13 cellular contexts compared by ENCODE assay signal in genomic region chr20:237479-237878, GRCh38. TPM values are rescaled to one million over a fixed set of nuclear protein-coding genes. Genes with fewer than 3 reads are reported as not detected.
DNase-seq lines count a peak whose midpoint lies in the region; ATAC-seq and TF ChIP-seq lines count a peak whose summit lies in the region.
"Had no signal": no experiment of that assay in that cellular context is flagged by ENCODE, and none has a peak within 500 bp of the region (broad histone marks: within the 10 kb centered on the region; RNA-seq: fewer than 3 reads in every experiment).

No MANE protein-coding gene starts in this region.

- H3K27ac ChIP-seq in CD4-positive, CD25-positive, alpha-beta regulatory T cell (ENCODE audit: insufficient read depth, low read length, poor library complexity, severe bottlenecking): peak overlapping the region; percentile 18
- no peak overlapping the region for H3K27ac ChIP-seq in PC-3 (ENCODE audit: low read length)
- H3K27ac ChIP-seq: thyroid gland had no signal

- peak overlapping the region; percentile 67 for H3K4me3 ChIP-seq in CD4-positive, CD25-positive, alpha-beta regulatory T cell (ENCODE audit: low read depth, low read length)
- H3K4me3 ChIP-seq in PC-3 (ENCODE audit: low read length): no peak overlapping the region
- H3K4me3 ChIP-seq: thyroid gland had no signal

- H3K36me3 ChIP-seq in CD4-positive, CD25-positive, alpha-beta regulatory T cell (ENCODE audit: control insufficient read depth, insufficient read depth, low read length): no peaks in the 10 kb centered on the region
- H3K36me3 ChIP-seq in PC-3 (ENCODE audit: low read depth, low read length): no peaks in the 10 kb centered on the region
- H3K36me3 ChIP-seq: thyroid gland had no signal

- no peaks in the 10 kb centered on the region for H3K9me3 ChIP-seq in CD4-positive, CD25-positive, alpha-beta regulatory T cell (ENCODE audit: control insufficient read depth in 2 of 2, low read length in 2 of 2)
- no peaks in the 10 kb centered on the region for H3K9me3 ChIP-seq in PC-3 (ENCODE audit: low read length)
- H3K9me3 ChIP-seq: thyroid gland had no signal

- POLR2A ChIA-PET in activated CD8-positive, alpha-beta T cell treated with anti-CD3 and anti-CD28 coated beads, Interleukin-2, amount 10 ng/mL, durations not matched to agents 7 days and 5 days (lab: Charles Lee): interaction anchor here (0.9 kb wide), 2 partner anchors 10 to 11 kb away, joined by 3 to 4 read pairs; no protein-coding TSS in a partner anchor
- POLR2A ChIA-PET in naive thymus-derived CD8-positive, alpha-beta T cell (lab: Charles Lee): interaction anchor here (1.0 to 1.1 kb wide), 2 partner anchors 11 to 60 kb away, joined by 3 to 5 read pairs; partner anchors contain the start of gene ZCCHC3
- POLR2A ChIA-PET in PC-3 (lab: Charles Lee; ENCODE audit: unreplicated experiment): interaction anchor here (0.7 kb wide), 1 partner anchor 13 kb away, joined by 3 read pairs; no protein-coding TSS in a partner anchor

- intact Hi-C loops in PC-3 (cut with micrococcal nuclease): loop anchor here (2.0 to 5.0 kb wide), 2 partner anchors 29 to 90 kb away; partner anchors contain the start of gene SOX12

- peaks cover 3% of the 10 kb centered on the region for H3K27me3 ChIP-seq in CD4-positive, CD25-positive, alpha-beta regulatory T cell (ENCODE audit: control insufficient read depth, insufficient read depth, low read length)
- H3K27me3 ChIP-seq in PC-3 (ENCODE audit: low read length): peaks cover 27% of the 10 kb centered on the region
- H3K27me3 ChIP-seq: thyroid gland had no signal

- H3K79me2 ChIP-seq in PC-3 (ENCODE audit: low read length): no peaks in the 10 kb centered on the region

- peaks cover 5% of the 10 kb centered on the region for H3K27me3 Mint-ChIP-seq in CD4-positive, CD25-positive, alpha-beta regulatory T cell
- H3K27me3 Mint-ChIP-seq in activated CD8-positive, alpha-beta T cell treated with anti-CD3 and anti-CD28 coated beads, Interleukin-2, amount 10 ng/mL, durations not matched to agents 7 days and 5 days (ENCODE audit: low read depth): peaks cover 5% of the 10 kb centered on the region
- H3K27me3 Mint-ChIP-seq in naive thymus-derived CD8-positive, alpha-beta T cell: no peaks in the 10 kb centered on the region

- H3K9ac ChIP-seq in PC-3 (ENCODE audit: low read length): no peak overlapping the region

- H3K9me3 Mint-ChIP-seq in CD4-positive, CD25-positive, alpha-beta regulatory T cell: no peaks in the 10 kb centered on the region
- H3K9me3 Mint-ChIP-seq in activated CD8-positive, alpha-beta T cell treated with anti-CD3 and anti-CD28 coated beads, Interleukin-2, amount 10 ng/mL, durations not matched to agents 7 days and 5 days (ENCODE audit: insufficient read depth): no peaks in the 10 kb centered on the region
- no peaks in the 10 kb centered on the region for H3K9me3 Mint-ChIP-seq in naive thymus-derived CD8-positive, alpha-beta T cell

- H4K20me1 ChIP-seq in PC-3 (ENCODE audit: low read length): no peaks in the 10 kb centered on the region

- no peak for ATAC-seq in CD4-positive, CD25-positive, alpha-beta regulatory T cell (ENCODE audit: low read depth in 2 of 2)
- peak; percentile 67 for ATAC-seq in HG03103 (IDR thresholded peaks at IDR 0.05; ENCODE audit: low read depth, unreplicated experiment)
- ATAC-seq in activated CD8-positive, alpha-beta T cell treated with anti-CD3 and anti-CD28 coated beads, Interleukin-2, amount 10 ng/mL, durations not matched to agents 7 days and 5 days: peak; percentile 60
- peak; percentile 65 to 77 for ATAC-seq in naive thymus-derived CD8-positive, alpha-beta T cell
- ATAC-seq in PC-3: no peak
- ATAC-seq in GM21528 (IDR thresholded peaks at IDR 0.05; ENCODE audit: low FRiP score, unreplicated experiment): no peak

- CTCF ChIA-PET in activated CD8-positive, alpha-beta T cell treated with anti-CD3 and anti-CD28 coated beads, Interleukin-2, amount 10 ng/mL, durations not matched to agents 7 days and 5 days (lab: Charles Lee): interaction anchor here (0.9 to 5.3 kb wide), 5 partner anchors 10 to 30 kb away, joined by 4 to 46 read pairs (median 6); partner anchors contain the start of gene DEFB129
- CTCF ChIA-PET in PC-3 (lab: Charles Lee): no interaction called here

- H3F3A ChIP-seq in PC-3 (ENCODE audit: low read length, unreplicated experiment): no peaks in the 10 kb centered on the region

- TF ChIP-seq CTCF in PC-3 (conservative IDR thresholded peaks at IDR 0.05; ENCODE audit: low read depth, low read length): no peak

- peak overlapping the region; percentile 74 to 94 (median 88) for H3K27ac Mint-ChIP-seq in CD4-positive, CD25-positive, alpha-beta regulatory T cell
- peak overlapping the region; percentile 87 for H3K27ac Mint-ChIP-seq in activated CD8-positive, alpha-beta T cell treated with anti-CD3 and anti-CD28 coated beads, Interleukin-2, amount 10 ng/mL, durations not matched to agents 7 days and 5 days
- peak overlapping the region; percentile 11 to 91 (median 80) for H3K27ac Mint-ChIP-seq in naive thymus-derived CD8-positive, alpha-beta T cell
- H3K27ac Mint-ChIP-seq: H9 had no signal

- H3K4me3 Mint-ChIP-seq in CD4-positive, CD25-positive, alpha-beta regulatory T cell: peak overlapping the region in 3 of 4 donors; percentile 9 to 83 (median 72)
- peak overlapping the region; percentile 53 for H3K4me3 Mint-ChIP-seq in activated CD8-positive, alpha-beta T cell treated with anti-CD3 and anti-CD28 coated beads, Interleukin-2, amount 10 ng/mL, durations not matched to agents 7 days and 5 days
- peak overlapping the region; percentile 59 to 87 (median 82) for H3K4me3 Mint-ChIP-seq in naive thymus-derived CD8-positive, alpha-beta T cell
- H3K4me3 Mint-ChIP-seq: H9 had no signal

- no peaks in the 10 kb centered on the region for H3K9me2 ChIP-seq in PC-3 (replicated peaks; ENCODE audit: low read length)

- peaks cover 10% of the 10 kb centered on the region for H3K4me1 ChIP-seq in CD4-positive, CD25-positive, alpha-beta regulatory T cell (ENCODE audit: control insufficient read depth, insufficient read depth, low read length, poor library complexity, severe bottlenecking)
- no peaks in the 10 kb centered on the region for H3K4me1 ChIP-seq in PC-3 (ENCODE audit: insufficient read depth, low read length)

- no peaks in the 10 kb centered on the region for H3K36me3 Mint-ChIP-seq in CD4-positive, CD25-positive, alpha-beta regulatory T cell
- no peaks in the 10 kb centered on the region for H3K36me3 Mint-ChIP-seq in activated CD8-positive, alpha-beta T cell treated with anti-CD3 and anti-CD28 coated beads, Interleukin-2, amount 10 ng/mL, durations not matched to agents 7 days and 5 days (ENCODE audit: low read depth)
- no peaks in the 10 kb centered on the region for H3K36me3 Mint-ChIP-seq in naive thymus-derived CD8-positive, alpha-beta T cell

- peaks cover 9 to 27% (median 12%) of the 10 kb centered on the region in 4 donors for H3K4me1 Mint-ChIP-seq in CD4-positive, CD25-positive, alpha-beta regulatory T cell
- H3K4me1 Mint-ChIP-seq in activated CD8-positive, alpha-beta T cell treated with anti-CD3 and anti-CD28 coated beads, Interleukin-2, amount 10 ng/mL, durations not matched to agents 7 days and 5 days (ENCODE audit: low read depth): peaks cover 15% of the 10 kb centered on the region
- H3K4me1 Mint-ChIP-seq in naive thymus-derived CD8-positive, alpha-beta T cell: peaks cover 4 to 27% (median 21%) of the 10 kb centered on the region in 4 donors

- no peak overlapping the region for H2AFZ ChIP-seq in PC-3 (ENCODE audit: low read length)

- no TSS peak for BruUV-seq in PC-3 (replicated peaks; lab: Mats Ljungman, UMichigan)

- DNase-seq in CD4-positive, CD25-positive, alpha-beta regulatory T cell: peak in 1 of 3 donors; percentile 28
- no peak for DNase-seq in activated CD8-positive, alpha-beta T cell treated with anti-CD3 and anti-CD28 coated beads, Interleukin-2, amount 10 ng/mL, durations not matched to agents 7 days and 5 days
- DNase-seq in naive thymus-derived CD8-positive, alpha-beta T cell: peak in 2 of 10 donors; percentile 4 to 6
- DNase-seq in PC-3: no peak
- no peak for DNase-seq in islet precursor cell
- no peak for DNase-seq in SHP77 treated with DMSO at 0.1 percent for 48 hours (lab: John Stamatoyannopoulos, UW)
- DNase-seq: H9, NCI-H1930, thyroid gland had no signal

- no peak overlapping the region for H3K4me2 ChIP-seq in PC-3 (ENCODE audit: low read length)

RNA-seq across cellular contexts. Expression of gene DEFB129, which starts 10.4 kb away (rescaled TPM):
- not detected for total RNA-seq in CD4-positive, CD25-positive, alpha-beta regulatory T cell
- polyA plus RNA-seq in CD4-positive, CD25-positive, alpha-beta regulatory T cell: not detected
- not detected for total RNA-seq in activated CD8-positive, alpha-beta T cell treated with anti-CD3 and anti-CD28 coated beads, Interleukin-2, amount 10 ng/mL, durations not matched to agents 7 days and 5 days
- total RNA-seq in naive thymus-derived CD8-positive, alpha-beta T cell: not detected
- not detected for polyA plus RNA-seq in naive thymus-derived CD8-positive, alpha-beta T cell
- total RNA-seq in PC-3 (2014; rRNA removed): not detected in 2 replicates
- total RNA-seq: fibroblast of lung, H9, thyroid gland had no signal
- polyA plus RNA-seq: fibroblast of lung, neural cell had no signal

RNA-seq across cellular contexts. Expression of gene DEFB132, which starts 20.0 kb away (rescaled TPM):
- total RNA-seq in CD4-positive, CD25-positive, alpha-beta regulatory T cell: not detected
- polyA plus RNA-seq in CD4-positive, CD25-positive, alpha-beta regulatory T cell: not detected
- total RNA-seq in activated CD8-positive, alpha-beta T cell treated with anti-CD3 and anti-CD28 coated beads, Interleukin-2, amount 10 ng/mL, durations not matched to agents 7 days and 5 days: not detected
- total RNA-seq in naive thymus-derived CD8-positive, alpha-beta T cell: not detected
- not detected for polyA plus RNA-seq in naive thymus-derived CD8-positive, alpha-beta T cell
- not detected in 2 replicates for total RNA-seq in PC-3 (2014; rRNA removed)
- total RNA-seq: fibroblast of lung, H9, thyroid gland had no signal
- polyA plus RNA-seq: fibroblast of lung, neural cell had no signal

RNA-seq across cellular contexts. Expression of gene DEFB128, which starts 48.0 kb away (rescaled TPM):
- not detected for total RNA-seq in CD4-positive, CD25-positive, alpha-beta regulatory T cell
- not detected for polyA plus RNA-seq in CD4-positive, CD25-positive, alpha-beta regulatory T cell
- total RNA-seq in activated CD8-positive, alpha-beta T cell treated with anti-CD3 and anti-CD28 coated beads, Interleukin-2, amount 10 ng/mL, durations not matched to agents 7 days and 5 days: not detected
- not detected for total RNA-seq in naive thymus-derived CD8-positive, alpha-beta T cell
- not detected for polyA plus RNA-seq in naive thymus-derived CD8-positive, alpha-beta T cell
- total RNA-seq in PC-3 (2014; rRNA removed): not detected in 2 replicates
- total RNA-seq: fibroblast of lung, H9, thyroid gland had no signal
- polyA plus RNA-seq: fibroblast of lung, neural cell had no signal

RNA-seq across cellular contexts. Expression of gene C20orf96, which starts 53.1 kb away (rescaled TPM):
- total RNA-seq in CD4-positive, CD25-positive, alpha-beta regulatory T cell: 1.1 TPM
- under 1 TPM; 0.10 to 0.52 (median 0.31) TPM for polyA plus RNA-seq in CD4-positive, CD25-positive, alpha-beta regulatory T cell
- total RNA-seq in activated CD8-positive, alpha-beta T cell treated with anti-CD3 and anti-CD28 coated beads, Interleukin-2, amount 10 ng/mL, durations not matched to agents 7 days and 5 days: 1 to 10 TPM; 6.8 to 8.5 TPM
- total RNA-seq in naive thymus-derived CD8-positive, alpha-beta T cell: 1 to 10 TPM; 4.7 to 5.7 TPM
- under 1 TPM; 0.46 to 0.80 (median 0.67) TPM for polyA plus RNA-seq in naive thymus-derived CD8-positive, alpha-beta T cell
- total RNA-seq in PC-3 (2014; rRNA removed): 3.4 and 5.0 TPM in 2 replicates

RNA-seq across cellular contexts. Expression of gene ZCCHC3, which starts 59.9 kb away (rescaled TPM):
- total RNA-seq in CD4-positive, CD25-positive, alpha-beta regulatory T cell: 19.7 TPM
- 10 to 100 TPM in 1 of 4 donors, 1 to 10 TPM in 3; 5.9 to 12.7 (median 7.9) TPM for polyA plus RNA-seq in CD4-positive, CD25-positive, alpha-beta regulatory T cell
- 10 to 100 TPM; 28.4 to 29.0 TPM for total RNA-seq in activated CD8-positive, alpha-beta T cell treated with anti-CD3 and anti-CD28 coated beads, Interleukin-2, amount 10 ng/mL, durations not matched to agents 7 days and 5 days
- total RNA-seq in naive thymus-derived CD8-positive, alpha-beta T cell: 10 to 100 TPM; 29.6 to 29.7 TPM
- polyA plus RNA-seq in naive thymus-derived CD8-positive, alpha-beta T cell: 10 to 100 TPM in 1 of 3 donors, 1 to 10 TPM in 2; 6.9 to 13.9 (median 7.5) TPM
- 18.5 and 21.5 TPM in 2 replicates for total RNA-seq in PC-3 (2014; rRNA removed)

Comparison
In these comparisons a context has a peak if more than half of its experiments do, and no peak if none do; other contexts are left out.
1. ATAC-seq: peak in HG03103 (single experiment), activated CD8-positive, alpha-beta T cell treated with anti-CD3 and anti-CD28 coated beads, Interleukin-2, amount 10 ng/mL, durations not matched to agents 7 days and 5 days (single experiment) and naive thymus-derived CD8-positive, alpha-beta T cell (2 of 2); none in CD4-positive, CD25-positive, alpha-beta regulatory T cell (0 of 2), PC-3 (single experiment) and GM21528 (single experiment).
2. Peak in every context shown above with its lines, with median percentiles within 50 percentile points of each other: H3K27ac Mint-ChIP-seq and H3K4me3 Mint-ChIP-seq.